ENCODE assay signal across 1 cellular context in the genomic region with DNA sequence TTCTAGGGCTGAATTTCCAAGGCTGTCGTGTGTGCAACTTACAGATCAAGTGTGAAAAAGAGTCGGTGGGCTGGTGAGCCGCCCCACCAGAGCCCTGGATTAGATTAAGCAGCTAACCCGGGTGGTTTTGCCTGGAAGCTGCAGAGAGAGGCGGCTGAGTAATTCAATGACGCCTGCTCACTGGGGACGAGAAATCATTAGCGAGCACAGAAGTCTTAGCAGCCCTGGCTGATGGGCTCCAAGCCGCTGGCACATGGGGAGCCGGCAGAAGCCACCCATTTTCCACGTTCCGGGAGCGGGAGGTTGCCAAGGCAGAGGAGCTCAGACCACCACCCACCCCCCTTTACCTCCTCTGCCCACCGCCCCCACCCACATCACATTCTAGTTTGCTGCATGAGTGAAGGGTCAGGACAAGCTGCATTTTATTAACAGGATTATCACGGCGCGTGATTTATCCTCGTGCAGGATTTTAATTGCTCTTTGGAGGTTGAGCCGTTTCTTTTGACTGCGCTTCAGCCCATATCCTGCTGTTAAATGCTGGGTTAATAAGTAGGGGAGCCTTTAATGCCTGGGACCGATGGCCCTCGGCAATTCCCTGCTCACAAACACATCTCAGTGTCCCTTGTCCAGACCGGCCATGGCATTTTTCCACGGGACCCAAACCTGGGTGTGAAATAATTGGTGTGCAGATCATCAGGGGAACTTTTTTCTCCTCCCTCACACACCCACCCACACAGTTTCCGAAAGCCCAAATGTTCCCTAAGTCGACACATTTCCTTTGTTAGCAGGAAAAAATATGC.
TF ChIP-seq lines count a peak whose summit lies in the region.

No MANE protein-coding gene starts in this region.

TF ChIP-seq in K562, 482 proteins besides CTCF, POLR2A, EP300 and RAD21:
- peak; percentile 13; the same call in 1 of the 2 replicates for TF ChIP-seq POLR2AphosphoS5 (IDR thresholded peaks at IDR 0.05; ENCODE audit: control insufficient read depth, insufficient read depth, low read depth, low read length)
- TF ChIP-seq POLR2G (IDR thresholded peaks at IDR 0.05; ENCODE audit: low read depth, low read length) = peak; percentile 48; the same call in 1 of the 2 replicates
- no peak for TF ChIP-seq ZNF282 (CRISPR knock-in tag; IDR thresholded peaks at IDR 0.05)
- no peak for TF ChIP-seq PHB (CRISPR knock-in tag; IDR thresholded peaks at IDR 0.05)
